5 cellular contexts compared by ENCODE assay signal in the genomic region with DNA sequence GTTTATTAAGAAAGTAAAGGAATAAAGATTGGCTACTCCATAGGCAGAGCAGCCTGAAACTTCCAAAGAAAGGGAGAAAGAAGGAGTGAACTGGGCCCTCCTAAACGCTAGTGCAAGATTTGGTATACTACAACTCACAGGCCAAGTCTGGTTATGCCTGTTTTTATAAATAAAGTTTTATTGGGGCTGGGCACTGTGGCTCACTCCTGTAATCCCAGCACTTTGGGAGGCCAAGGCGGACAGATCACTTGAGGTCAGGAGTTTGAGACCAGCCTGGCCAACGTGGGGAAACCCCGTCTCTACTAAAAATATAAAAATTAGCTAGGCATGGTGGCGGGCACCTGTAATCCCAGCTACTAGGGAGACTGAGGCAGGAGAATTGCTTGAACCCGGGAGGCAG. TPM values are rescaled to one million over a fixed set of nuclear protein-coding genes. Genes with fewer than 3 reads are reported as not detected.
"Had no signal": no experiment of that assay in that cellular context is flagged by ENCODE, and none has a peak within 500 bp of the region (broad histone marks: within the 10 kb centered on the region; RNA-seq: fewer than 3 reads in every experiment).

No MANE protein-coding gene starts in this region.

RNA-seq across cellular contexts. Expression of gene SSTR2, which starts 33.4 kb away (rescaled TPM):
- total RNA-seq: dermis microvascular lymphatic vessel endothelial cell, esophagus mucosa, glomerular endothelial cell, mammary epithelial cell had no signal
- polyA plus RNA-seq: immature natural killer cell, mammary epithelial cell had no signal
